ENCODE assay signal across 14 cellular contexts in genomic region chr6:89475106-89475505, GRCh38. TPM values are rescaled to one million over a fixed set of nuclear protein-coding genes. Genes with fewer than 3 reads are reported as not detected.
DNase-seq lines count a peak whose midpoint lies in the region; ATAC-seq and TF ChIP-seq lines count a peak whose summit lies in the region.
"Had no signal": no experiment of that assay in that cellular context is flagged by ENCODE, and none has a peak within 500 bp of the region (broad histone marks: within the 10 kb centered on the region; RNA-seq: fewer than 3 reads in every experiment).

No MANE protein-coding gene starts in this region.

- TF ChIP-seq CTCF in HFFc6 (IDR thresholded peaks at IDR 0.05) (no peak), right lobe of liver (IDR thresholded peaks at IDR 0.05) (no peak)

- peaks cover 19 to 24% (median 24%) of the 10 kb centered on the region in 3 donors for H3K4me1 Mint-ChIP-seq in CD8-positive, alpha-beta memory T cell
- peaks cover 7% of the 10 kb centered on the region; the same call in 1 of the 2 replicates for H3K4me1 Mint-ChIP-seq in HFFc6 (ENCODE audit: low read depth)

- peak overlapping the region; percentile 36 for H3K9ac ChIP-seq in adipocyte (ENCODE audit: low read length)

- peak overlapping the region in 6 of 7 donors; percentile 44 to 83 (median 55) for H3K4me3 Mint-ChIP-seq in CD8-positive, alpha-beta memory T cell
- H3K4me3 Mint-ChIP-seq in HFFc6, result peak overlapping the region; percentile 73; the same call in 1 of the 2 replicates
- H3K4me3 Mint-ChIP-seq: activated naive CD4-positive, alpha-beta T cell treated with anti-CD3 and anti-CD28 coated beads for 36 hours had no signal

- POLR2A ChIA-PET in CD8-positive, alpha-beta memory T cell (lab: Charles Lee), result interaction anchor here (1.1 kb wide), 1 partner anchor 43 kb away, joined by 3 read pairs; the partner anchor contains the start of gene ANKRD6

- H3K36me3 ChIP-seq in CD8-positive, alpha-beta memory T cell (ENCODE audit: insufficient read depth, low read length), result no peaks in the 10 kb centered on the region
- H3K36me3 ChIP-seq in adipocyte (ENCODE audit: control insufficient read depth, insufficient read depth, low read length, severe bottlenecking) (no peaks in the 10 kb centered on the region), right lobe of liver (no peaks in the 10 kb centered on the region)
- H3K36me3 ChIP-seq: Peyer's patch had no signal

- DNase-seq in CD8-positive, alpha-beta memory T cell, result no peak
- no peak for DNase-seq in HFFc6
- DNase-seq in adipocyte (ENCODE audit: low read depth), result peak; percentile 39
- DNase-seq in right lobe of liver, result no peak
- no peak for DNase-seq in NK-92 treated with Interleukin-12 subunit alpha and Interleukin-12 subunit beta, amount 100 ng/mL, for 24 hours (lab: John Stamatoyannopoulos, UW)
- DNase-seq in middle frontal gyrus (ENCODE audit: extremely low spot score, low spot score), result no peak
- DNase-seq: mesendoderm, NCI-H1092, NCI-H446, occipital lobe, Peyer's patch had no signal

- CTCF ChIA-PET in CD8-positive, alpha-beta memory T cell (lab: Charles Lee), result no interaction called here

- no peak overlapping the region for H3K4me3 ChIP-seq in CD8-positive, alpha-beta memory T cell (ENCODE audit: low read length)
- H3K4me3 ChIP-seq in adipocyte (ENCODE audit: low read length) (peak overlapping the region; percentile 68), right lobe of liver (no peak overlapping the region)
- H3K4me3 ChIP-seq: Peyer's patch had no signal

- H3K27me3 Mint-ChIP-seq in CD8-positive, alpha-beta memory T cell, result no peaks in the 10 kb centered on the region
- H3K27me3 Mint-ChIP-seq in HFFc6 (ENCODE audit: insufficient read depth), result peaks cover 3% of the 10 kb centered on the region

- intact Hi-C loops in right lobe of liver (cut with DNase I), result no loop called here

- H3K4me1 ChIP-seq in CD8-positive, alpha-beta memory T cell (ENCODE audit: insufficient read depth, low read length), result peaks cover 17% of the 10 kb centered on the region
- H3K4me1 ChIP-seq in adipocyte (ENCODE audit: control insufficient read depth, insufficient read depth, low read length), result peaks cover 20% of the 10 kb centered on the region
- peaks cover 0 to 21% (median 4%) of the 10 kb centered on the region in 4 donors for H3K4me1 ChIP-seq in right lobe of liver
- H3K4me1 ChIP-seq: Peyer's patch had no signal

- no peaks in the 10 kb centered on the region for H3K9me3 Mint-ChIP-seq in CD8-positive, alpha-beta memory T cell
- no peaks in the 10 kb centered on the region for H3K9me3 Mint-ChIP-seq in HFFc6
- H3K9me3 Mint-ChIP-seq: activated naive CD4-positive, alpha-beta T cell treated with anti-CD3 and anti-CD28 coated beads for 36 hours had no signal

- H3K27ac Mint-ChIP-seq in CD8-positive, alpha-beta memory T cell, result peak overlapping the region in 4 of 8 donors; percentile 28 to 82 (median 67)
- H3K27ac Mint-ChIP-seq in HFFc6, result no peak overlapping the region
- H3K27ac Mint-ChIP-seq: activated naive CD4-positive, alpha-beta T cell treated with anti-CD3 and anti-CD28 coated beads for 36 hours had no signal

- ATAC-seq in right lobe of liver, result peak in 3 of 4 donors; percentile 3 to 22 (median 15)
- no peak for ATAC-seq in GM21737 (IDR thresholded peaks at IDR 0.05; ENCODE audit: unreplicated experiment)

- 73% methylated on average over 2 of the region's 2 CpGs for WGBS in right lobe of liver (ENCODE audit: insufficient coverage, low coverage, low lambda C conversion rate, missing lambda C conversion rate)

- no peak overlapping the region for H3K27ac ChIP-seq in CD8-positive, alpha-beta memory T cell (ENCODE audit: low read depth, low read length)
- H3K27ac ChIP-seq in right lobe of liver, result peak overlapping the region in 2 of 3 donors; percentile 9 to 15
- H3K27ac ChIP-seq: Peyer's patch had no signal

- TF ChIP-seq POLR2A in right lobe of liver (IDR thresholded peaks at IDR 0.05), result no peak

- no peaks in the 10 kb centered on the region for H3K36me3 Mint-ChIP-seq in CD8-positive, alpha-beta memory T cell
- H3K36me3 Mint-ChIP-seq in HFFc6 (ENCODE audit: low read depth), result no peaks in the 10 kb centered on the region

- H3K27me3 ChIP-seq in CD8-positive, alpha-beta memory T cell (ENCODE audit: insufficient read depth, low read length, poor library complexity, severe bottlenecking), result no peaks in the 10 kb centered on the region
- H3K27me3 ChIP-seq in adipocyte (replicated peaks; ENCODE audit: control insufficient read depth, insufficient read depth, low read length) (no peaks in the 10 kb centered on the region), right lobe of liver (no peaks in the 10 kb centered on the region)
- H3K27me3 ChIP-seq: Peyer's patch had no signal

- no peaks in the 10 kb centered on the region for H3K9me3 ChIP-seq in CD8-positive, alpha-beta memory T cell (ENCODE audit: low read length)
- H3K9me3 ChIP-seq in adipocyte (ENCODE audit: control insufficient read depth, low read length) (no peaks in the 10 kb centered on the region), right lobe of liver (no peaks in the 10 kb centered on the region)
- H3K9me3 ChIP-seq: Peyer's patch had no signal

RNA-seq across cellular contexts. Expression of gene ANKRD6, which starts 42.2 kb away (rescaled TPM):
- 1 to 10 TPM; 3.0 to 3.4 TPM for total RNA-seq in CD8-positive, alpha-beta memory T cell
- polyA plus RNA-seq in CD8-positive, alpha-beta memory T cell, result 2.8 TPM
- not detected for total RNA-seq in HFFc6 (2021; fragmentation: NEBNext Ultra II Directional; extraction: Animal tissue kit (Norgen Biotek cat#: 25700))
- total RNA-seq in right lobe of liver, result 10 to 100 TPM in 2 of 6 experiments, 1 to 10 TPM in 4; 5.3 to 14.8 (median 8.3) TPM
- total RNA-seq: HT-29 had no signal
